ENCODE assay signal across 23 cellular contexts in the genomic region with DNA sequence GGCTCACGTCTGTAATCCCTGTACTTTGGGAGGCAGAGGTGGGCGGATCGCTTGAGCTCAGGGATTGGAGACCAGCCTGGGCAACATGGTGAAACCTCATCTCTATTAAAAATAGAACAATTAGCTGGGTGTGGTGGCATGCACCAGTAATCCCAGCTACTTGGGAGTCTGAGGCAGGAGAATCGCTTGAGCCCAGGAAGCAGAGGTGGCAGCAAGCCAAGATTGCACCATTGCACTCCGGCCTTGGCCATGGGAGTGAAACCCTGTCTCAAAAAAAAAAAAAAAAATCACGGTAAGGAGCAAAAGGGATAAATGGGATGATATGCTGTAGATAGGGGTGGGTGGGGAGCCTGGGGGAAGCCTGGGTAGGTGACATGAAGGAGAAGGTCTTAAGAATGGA. TPM values are rescaled to one million over a fixed set of nuclear protein-coding genes. Genes with fewer than 3 reads are reported as not detected.
"Had no signal": no experiment of that assay in that cellular context is flagged by ENCODE, and none has a peak within 500 bp of the region (broad histone marks: within the 10 kb centered on the region; RNA-seq: fewer than 3 reads in every experiment).

No MANE protein-coding gene starts in this region.

- H3K27me3 Mint-ChIP-seq: progenitor cell of endocrine pancreas had no signal

- H3K4me3 ChIP-seq: coronary artery, esophagus squamous epithelium, heart right ventricle, lung, right atrium auricular region, tibial artery had no signal

- DNase-seq: activated CD4-positive, alpha-beta T cell treated with anti-CD3 and anti-CD28 coated beads, Interleukin-2, amount 10 ng/mL, durations not matched to agents 7 days and 5 days; activated CD8-positive, alpha-beta memory T cell treated with anti-CD3 and anti-CD28 coated beads, Interleukin-2, amount 10 ng/mL, durations not matched to agents 7 days and 5 days; activated CD8-positive, alpha-beta T cell treated with anti-CD3 and anti-CD28 coated beads for 36 hours; activated T-cell treated with anti-CD3 and anti-CD28 coated beads for 4 hours; endodermal cell; esophagus squamous epithelium; foreskin fibroblast; heart right ventricle; natural killer cell; stimulated activated CD4-positive, alpha-beta T cell treated with anti-CD3 and anti-CD28 coated beads, Interleukin-1b, Interleukin-23, amount 100 ng/mL, for 48 hours; SW 1271; T-helper 17 cell; tibial artery had no signal

- H3K4me3 Mint-ChIP-seq: activated CD4-positive, alpha-beta T cell treated with anti-CD3 and anti-CD28 coated beads, Interleukin-2, amount 10 ng/mL, durations not matched to agents 7 days and 5 days; activated CD8-positive, alpha-beta memory T cell treated with anti-CD3 and anti-CD28 coated beads, Interleukin-2, amount 10 ng/mL, durations not matched to agents 7 days and 5 days; activated CD8-positive, alpha-beta T cell treated with anti-CD3 and anti-CD28 coated beads for 36 hours; endodermal cell; natural killer cell; stimulated activated naive CD8-positive, alpha-beta T cell treated with anti-CD3 and anti-CD28 coated beads, Interleukin-15, Interleukin-2, amounts not matched to agents 100 ng/mL and 50 ng/mL, for 24 hours; T-helper 17 cell had no signal

- H3K36me3 Mint-ChIP-seq: activated CD8-positive, alpha-beta memory T cell treated with anti-CD3 and anti-CD28 coated beads, Interleukin-2, amount 10 ng/mL, durations not matched to agents 7 days and 5 days; activated naive CD4-positive, alpha-beta T cell treated with anti-CD3 and anti-CD28 coated beads, Interleukin-2, amount 50 U/mL, for 72 hours; natural killer cell had no signal

- H3K4me1 ChIP-seq: right atrium auricular region had no signal

- ATAC-seq: activated CD8-positive, alpha-beta memory T cell treated with anti-CD3 and anti-CD28 coated beads, Interleukin-2, amount 10 ng/mL, durations not matched to agents 7 days and 5 days; activated CD8-positive, alpha-beta T cell treated with anti-CD3 and anti-CD28 coated beads for 36 hours; activated naive CD4-positive, alpha-beta T cell treated with anti-CD3 and anti-CD28 coated beads, Interleukin-2, amount 50 U/mL, for 72 hours; heart right ventricle; natural killer cell; T-helper 17 cell had no signal

- H3K36me3 ChIP-seq: esophagus squamous epithelium, heart right ventricle, right atrium auricular region, tibial artery had no signal

- H3K9me3 ChIP-seq: esophagus squamous epithelium, heart right ventricle, right atrium auricular region, tibial artery had no signal

- H3K9me3 Mint-ChIP-seq: activated CD4-positive, alpha-beta T cell treated with anti-CD3 and anti-CD28 coated beads, Interleukin-2, amount 10 ng/mL, durations not matched to agents 7 days and 5 days; activated CD8-positive, alpha-beta T cell treated with anti-CD3 and anti-CD28 coated beads for 36 hours; activated naive CD4-positive, alpha-beta T cell treated with anti-CD3 and anti-CD28 coated beads, Interleukin-2, amount 50 U/mL, for 72 hours; natural killer cell; stimulated activated naive CD8-positive, alpha-beta T cell treated with anti-CD3 and anti-CD28 coated beads, Interleukin-15, Interleukin-2, amounts not matched to agents 100 ng/mL and 50 ng/mL, for 24 hours had no signal

- FAIRE-seq: astrocyte, bronchial epithelial cell, keratinocyte, urothelium cell line had no signal

- H3K27ac Mint-ChIP-seq: activated CD4-positive, alpha-beta T cell treated with anti-CD3 and anti-CD28 coated beads, Interleukin-2, amount 10 ng/mL, durations not matched to agents 7 days and 5 days; activated CD8-positive, alpha-beta memory T cell treated with anti-CD3 and anti-CD28 coated beads, Interleukin-2, amount 10 ng/mL, durations not matched to agents 7 days and 5 days; activated CD8-positive, alpha-beta T cell treated with anti-CD3 and anti-CD28 coated beads for 36 hours; activated naive CD4-positive, alpha-beta T cell treated with anti-CD3 and anti-CD28 coated beads, Interleukin-2, amount 50 U/mL, for 72 hours; endodermal cell; natural killer cell; progenitor cell of endocrine pancreas; stimulated activated naive CD8-positive, alpha-beta T cell treated with anti-CD3 and anti-CD28 coated beads, Interleukin-15, Interleukin-2, amounts not matched to agents 100 ng/mL and 50 ng/mL, for 24 hours; T-helper 17 cell had no signal

- H3K27ac ChIP-seq: coronary artery, esophagus squamous epithelium, heart right ventricle, right atrium auricular region, tibial artery had no signal

- H3K27me3 ChIP-seq: esophagus squamous epithelium, right atrium auricular region, tibial artery had no signal

RNA-seq across cellular contexts. Expression of a gene that starts 20.4 kb away (rescaled TPM):
- total RNA-seq: activated CD8-positive, alpha-beta T cell treated with anti-CD3 and anti-CD28 coated beads for 36 hours; activated naive CD4-positive, alpha-beta T cell treated with anti-CD3 and anti-CD28 coated beads, Interleukin-2, amount 50 U/mL, for 72 hours; natural killer cell; T-helper 17 cell had no signal
